ENCODE assay signal across 8 cellular contexts in genomic region chrX:24025741-24026402, GRCh38. TPM values are rescaled to one million over a fixed set of nuclear protein-coding genes. Genes with fewer than 3 reads are reported as not detected.
DNase-seq lines count a peak whose midpoint lies in the region; ATAC-seq and TF ChIP-seq lines count a peak whose summit lies in the region.

No MANE protein-coding gene starts in this region.

- 0 out of 2 replicates have a peak, but pooled peaks cover 7% of the 10 kb centered on the region for H4K20me1 ChIP-seq in OCI-LY7 (ENCODE audit: insufficient read depth, low read length)

- H3K9me3 Mint-ChIP-seq in CD14-positive monocyte: peaks cover 0 to 33% (median 3%) of the 10 kb centered on the region in 7 donors

- H3K27ac ChIP-seq in OCI-LY7 (ENCODE audit: low read depth, low read length, poor library complexity, severe bottlenecking) (peak overlapping the region; percentile 67), coronary artery (peak overlapping the region; percentile 87 to 97), thymus (ENCODE audit: low read depth) (peak overlapping the region; percentile 81)

- H3K9me3 ChIP-seq in OCI-LY7 (ENCODE audit: low read length): no peaks in the 10 kb centered on the region
- H3K9me3 ChIP-seq in thymus (ENCODE audit: control insufficient read depth): no peaks in the 10 kb centered on the region

- TSS peak; percentile 93 for BruUV-seq in OCI-LY7 (replicated peaks; lab: Mats Ljungman, UMichigan)

- H3K4me3 ChIP-seq in OCI-LY7 (ENCODE audit: low read depth, low read length, poor library complexity, severe bottlenecking): peak overlapping the region; percentile 94
- H3K4me3 ChIP-seq in coronary artery: peak overlapping the region; percentile 78
- H3K4me3 ChIP-seq in thymus (ENCODE audit: low read length): peak overlapping the region; percentile 77

- H2AFZ ChIP-seq in OCI-LY7 (ENCODE audit: low read length): peak overlapping the region; percentile 90

- H3K36me3 ChIP-seq in OCI-LY7 (ENCODE audit: insufficient read depth, low read length) (peaks cover 27% of the 10 kb centered on the region), thymus (ENCODE audit: control insufficient read depth, insufficient read depth) (no peaks in the 10 kb centered on the region)

- no peaks in the 10 kb centered on the region for H3K9me2 ChIP-seq in OCI-LY7 (ENCODE audit: insufficient read depth, low read length)

- H3K79me2 ChIP-seq in OCI-LY7 (ENCODE audit: insufficient read depth, low read depth, low read length): peaks cover 41% of the 10 kb centered on the region

- ATAC-seq in GM18909 (IDR thresholded peaks at IDR 0.05; ENCODE audit: poor library complexity, unreplicated experiment) (peak; percentile 39), HG03135 (IDR thresholded peaks at IDR 0.05; ENCODE audit: unreplicated experiment) (peak; percentile 29)

- DNase-seq in CD14-positive monocyte (ENCODE audit: low spot score) (no peak), OCI-LY7 (ENCODE audit: low spot score) (no peak), coronary artery (ENCODE audit: low spot score) (no peak), medulla oblongata (ENCODE audit: extremely low spot score) (peak; percentile 31), cerebellar nuclear complex (lab: John Stamatoyannopoulos, UW) (no peak)

- peaks cover 0 to 5% of the 10 kb centered on the region in 2 donors for H3K36me3 Mint-ChIP-seq in CD14-positive monocyte

- H3K4me3 Mint-ChIP-seq in CD14-positive monocyte: peak overlapping the region; percentile 80 to 88

- intact Hi-C loops in CD14-positive monocyte (cut with micrococcal nuclease) (loop anchor here (2.0 to 10.0 kb wide), 3 partner anchors 29 to 121 kb away; partner anchors contain the start of genes CXorf58 (in 2 of the 2), APOO (in 1 of the 2) and EIF2S3 (in 1 of the 2)), OCI-LY7 (cut with micrococcal nuclease; ENCODE audit: unreplicated experiment) (loop anchor here (1.0 to 10.0 kb wide), 3 partner anchors 28 to 129 kb away; partner anchors contain the start of genes CXorf58 and EIF2S3)

- peak overlapping the region; percentile 94 for H3K4me2 ChIP-seq in OCI-LY7 (ENCODE audit: low read length)

- CTCF ChIA-PET in OCI-LY7 (lab: Charles Lee; ENCODE audit: unreplicated experiment): interaction anchor here (1.8 kb wide), 1 partner anchor 28 kb away, joined by 9 read pairs; no protein-coding TSS in a partner anchor

- peaks cover 19% of the 10 kb centered on the region for H3K4me1 ChIP-seq in OCI-LY7 (ENCODE audit: insufficient read depth, low read length, poor library complexity, severe bottlenecking)
- peaks cover 2% of the 10 kb centered on the region for H3K4me1 ChIP-seq in thymus (ENCODE audit: control insufficient read depth, insufficient read depth, low read length)

- peaks cover 0 to 56% (median 0%) of the 10 kb centered on the region in 3 donors for H3K27me3 Mint-ChIP-seq in CD14-positive monocyte (ENCODE audit: low read depth in 3 of 3)

- peak overlapping the region; percentile 92 to 97 (median 96) for H3K27ac Mint-ChIP-seq in CD14-positive monocyte

- H3K4me1 Mint-ChIP-seq in CD14-positive monocyte: peaks cover 16% of the 10 kb centered on the region

- TF ChIP-seq CTCF in CD14-positive monocyte (IDR thresholded peaks at IDR 0.05) (no peak), OCI-LY7 (conservative IDR thresholded peaks at IDR 0.05; ENCODE audit: low read length) (no peak), coronary artery (IDR thresholded peaks at IDR 0.05) (no peak)

- H3K27me3 ChIP-seq in thymus (ENCODE audit: control insufficient read depth, insufficient read depth): no peaks in the 10 kb centered on the region

- WGBS in thymus: under 1% methylated on average over 46 of the region's 46 CpGs

- POLR2A ChIA-PET in OCI-LY7 (lab: Charles Lee): interaction anchor here (0.6 to 2.0 kb wide), 6 partner anchors 26 to 92 kb away, joined by 3 to 26 read pairs (median 4); partner anchors contain the start of gene EIF2S3

RNA-seq across cellular contexts. Expression of gene KLHL15, which starts 1.1 kb away (rescaled TPM):
- polyA plus RNA-seq in CD14-positive monocyte (1 to 10 TPM; 3.2 to 3.9 TPM), thymus (5.8 TPM)
- total RNA-seq in OCI-LY7 (2014; rRNA removed; shearing (Covaris generic)): 10.8 and 13.4 TPM in 2 replicates
- total RNA-seq in OCI-LY7 (2022): 13.8 and 16.6 TPM in 2 replicates

RNA-seq across cellular contexts. Expression of gene EIF2S3, which starts 28.9 kb away (rescaled TPM):
- polyA plus RNA-seq in CD14-positive monocyte (10 to 100 TPM; 87.1 to 87.2 TPM), thymus (89.2 TPM)
- total RNA-seq in OCI-LY7 (2014; rRNA removed; shearing (Covaris generic)): 231 and 243 TPM in 2 replicates
- total RNA-seq in OCI-LY7 (2022): 405 and 440 TPM in 2 replicates
